Comparison of ENCODE assay signal across 9 cellular contexts in the genomic region with DNA sequence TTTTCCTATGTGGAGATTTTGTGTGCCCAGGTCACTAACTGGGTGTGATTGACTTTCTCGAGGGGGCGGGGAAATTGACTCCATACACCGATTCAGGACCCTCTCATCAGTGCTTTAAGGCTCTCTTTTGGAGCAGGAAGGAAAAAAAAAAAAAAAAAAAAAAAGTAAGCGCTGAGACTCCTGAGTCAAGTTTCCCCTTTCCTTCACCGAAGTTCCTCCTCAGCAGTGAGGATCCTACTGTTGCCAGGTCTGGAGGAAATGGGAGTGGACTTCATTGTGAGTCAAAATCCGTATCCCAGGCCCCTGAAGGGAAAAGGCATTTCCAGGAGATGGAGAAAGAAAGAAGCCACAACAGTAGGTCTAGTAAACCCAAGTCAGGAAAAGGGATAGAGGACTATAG. TPM values are rescaled to one million over a fixed set of nuclear protein-coding genes. Genes with fewer than 3 reads are reported as not detected.
DNase-seq lines count a peak whose midpoint lies in the region; ATAC-seq and TF ChIP-seq lines count a peak whose summit lies in the region.
"Had no signal": no experiment of that assay in that cellular context is flagged by ENCODE, and none has a peak within 500 bp of the region (broad histone marks: within the 10 kb centered on the region; RNA-seq: fewer than 3 reads in every experiment).

No MANE protein-coding gene starts in this region.

- no peaks in the 10 kb centered on the region for H3K9me3 ChIP-seq in Caco-2
- H3K9me3 ChIP-seq in neuronal stem cell (replicated peaks in 1 of 2; ENCODE audit: control insufficient read depth in 2 of 2, insufficient read depth in 1 of 2, low read depth in 1 of 2, low read length in 2 of 2), result no peaks in the 10 kb centered on the region

- H3K27me3 ChIP-seq in Caco-2 (replicated peaks; ENCODE audit: control insufficient read depth, insufficient read depth, low read length) (no peaks in the 10 kb centered on the region), neuronal stem cell (ENCODE audit: control insufficient read depth in 3 of 3, insufficient read depth in 3 of 3, low read depth in 1 of 3, low read length in 3 of 3) (no peaks in the 10 kb centered on the region)

- no peaks in the 10 kb centered on the region for H3K79me1 ChIP-seq in neuronal stem cell (ENCODE audit: low read depth, low read length)

- intact Hi-C loops in Caco-2 (cut with micrococcal nuclease; ENCODE audit: unreplicated experiment), result loop anchor here (2.0 kb wide), 2 partner anchors 35 to 91 kb away; no protein-coding TSS in a partner anchor

- peaks cover 22% of the 10 kb centered on the region for H3K4me1 ChIP-seq in Caco-2
- H3K4me1 ChIP-seq in neuronal stem cell (ENCODE audit: control insufficient read depth in 2 of 2, insufficient read depth in 1 of 2, low read depth in 1 of 2, low read length in 2 of 2), result peaks cover 7 to 14% of the 10 kb centered on the region in 2 donors

- H3K4me2 ChIP-seq in neuronal stem cell (ENCODE audit: insufficient read depth, low read length, poor library complexity, severe bottlenecking), result peak overlapping the region; percentile 32

- H3K9ac ChIP-seq in neuronal stem cell (ENCODE audit: low read depth, low read length, poor library complexity), result no peak overlapping the region

- H3K27ac ChIP-seq in epithelial cell of prostate, result peak overlapping the region; percentile 86
- H3K27ac ChIP-seq in neuronal stem cell (replicated peaks; ENCODE audit: low read length), result no peak overlapping the region
- H3K27ac ChIP-seq: KMS-11 had no signal

- no peaks in the 10 kb centered on the region for H3K9me3 Mint-ChIP-seq in Caco-2 (ENCODE audit: unreplicated experiment)

- no peak overlapping the region for H4K8ac ChIP-seq in neuronal stem cell (ENCODE audit: low read depth, low read length)

- H3K18ac ChIP-seq in neuronal stem cell (ENCODE audit: low read length), result no peak overlapping the region

- H2BK120ac ChIP-seq in neuronal stem cell (ENCODE audit: low read depth, low read length), result no peak overlapping the region

- POLR2A ChIA-PET in Caco-2 (lab: Charles Lee), result interaction anchor here (1.7 to 2.2 kb wide), 2 partner anchors 10 to 14 kb away, joined by 7 to 12 read pairs; no protein-coding TSS in a partner anchor

- H2AK5ac ChIP-seq in neuronal stem cell (ENCODE audit: low read depth, low read length), result no peak overlapping the region

- no peak overlapping the region for H4K91ac ChIP-seq in neuronal stem cell (ENCODE audit: low read depth, low read length, poor library complexity)

- no TSS peak for BruUV-seq in Caco-2 (replicated peaks; lab: Mats Ljungman, UMichigan)

- H3K27me3 Mint-ChIP-seq in Caco-2 (ENCODE audit: insufficient read depth, unreplicated experiment), result no peaks in the 10 kb centered on the region

- peak overlapping the region; percentile 62 for H3K4me3 ChIP-seq in Caco-2 (ENCODE audit: low read depth, low read length)
- H3K4me3 ChIP-seq in neuronal stem cell (ENCODE audit: low read length in 2 of 2), result peak overlapping the region in 1 of 2 donors; percentile 87

- no peak overlapping the region for H2BK5ac ChIP-seq in neuronal stem cell (ENCODE audit: low read length)

- peak overlapping the region; percentile 65 for H2AFZ ChIP-seq in neuronal stem cell (ENCODE audit: low read length)

- H3K4me3 Mint-ChIP-seq in Caco-2 (ENCODE audit: unreplicated experiment), result peak overlapping the region; percentile 80

- no peak overlapping the region for H3K4ac ChIP-seq in neuronal stem cell (ENCODE audit: low read length)

- H3K27ac Mint-ChIP-seq in Caco-2 (ENCODE audit: unreplicated experiment), result peak overlapping the region; percentile 98

- no CpG with 5 or more reads among the region's 6 CpGs for WGBS in neuronal stem cell (ENCODE audit: extremely low coverage in 2 of 2, insufficient read length in 2 of 2, insufficient replicate concordance in 1 of 2), 2 donors

- H3K36me3 Mint-ChIP-seq in Caco-2 (ENCODE audit: insufficient read depth, unreplicated experiment), result peaks cover 11% of the 10 kb centered on the region

- H2BK15ac ChIP-seq in neuronal stem cell (ENCODE audit: low read length), result no peak overlapping the region

- H3K23ac ChIP-seq in neuronal stem cell (ENCODE audit: low read depth, low read length, poor library complexity), result no peak overlapping the region

- DNase-seq in Caco-2 (no peak), OCI-M1 (lab: John Stamatoyannopoulos, UW) (peak; percentile 40), epithelial cell of prostate (ENCODE audit: low read depth, low spot score) (peak; percentile 27), neuronal stem cell (ENCODE audit: low spot score) (no peak), NCI-H1105 (lab: John Stamatoyannopoulos, UW) (no peak)

- TF ChIP-seq CTCF in Caco-2 (IDR thresholded peaks at IDR 0.05; ENCODE audit: insufficient read depth in 1 of 2, low read depth in 1 of 2, low read length in 1 of 2, severe bottlenecking in 1 of 2, unreplicated experiment in 1 of 2), result no peak

- H3K14ac ChIP-seq in neuronal stem cell (ENCODE audit: low read length), result no peak overlapping the region

- ATAC-seq in GM18517 (IDR thresholded peaks at IDR 0.05; ENCODE audit: unreplicated experiment), result no peak
- no peak for ATAC-seq in GM19395 (IDR thresholded peaks at IDR 0.05; ENCODE audit: unreplicated experiment)
- no peak for ATAC-seq in GM18861 (IDR thresholded peaks at IDR 0.05; ENCODE audit: unreplicated experiment)

- peaks cover 32% of the 10 kb centered on the region for H3K4me1 Mint-ChIP-seq in Caco-2 (ENCODE audit: low read depth, unreplicated experiment)

- H3K36me3 ChIP-seq in Caco-2 (ENCODE audit: control insufficient read depth, insufficient read depth, low read length), result no peaks in the 10 kb centered on the region
- H3K36me3 ChIP-seq in neuronal stem cell (replicated peaks in 1 of 2; ENCODE audit: control insufficient read depth in 2 of 2, insufficient read depth in 2 of 2, low read length in 2 of 2), result no peaks in the 10 kb centered on the region

- H2BK12ac ChIP-seq in neuronal stem cell (ENCODE audit: low read length), result no peak overlapping the region

- CTCF ChIA-PET in Caco-2 (lab: Charles Lee), result interaction anchor here (1.6 to 1.8 kb wide), 2 partner anchors 90 to 101 kb away, joined by 15 to 17 read pairs; no protein-coding TSS in a partner anchor

RNA-seq across cellular contexts. Expression of gene PPFIBP1, which starts 1.4 kb away (rescaled TPM):
- 109 and 134 TPM in 2 replicates for total RNA-seq in Caco-2 (2022)
- 16.9 TPM for polyA plus RNA-seq in neuronal stem cell (2013, experiment 1 of 2)
- polyA plus RNA-seq in neuronal stem cell (2013, experiment 2 of 2), result 16.6 TPM

Comparison
In these comparisons a context has a peak if more than half of its experiments do, and no peak if none do; other contexts are left out.
1. DNase-seq: peak in OCI-M1 (single experiment) and epithelial cell of prostate (single experiment); none in Caco-2 (0 of 2), neuronal stem cell (single experiment) and NCI-H1105 (single experiment).